In genomic region chr17:12789075-12789975, GRCh38 we compare ENCODE assay signal across 8 cellular contexts. TPM values are rescaled to one million over a fixed set of nuclear protein-coding genes. Genes with fewer than 3 reads are reported as not detected.
A peak's percentile ranks its signal among the peaks of the same experiment; 100 is the strongest.
DNase-seq lines count a peak whose midpoint lies in the region; ATAC-seq and TF ChIP-seq lines count a peak whose summit lies in the region.

Gene ARHGAP44 (plus strand): TSS chr17:12789498. CDS start chr17:12789839, 341 bp downstream.

- no peaks in the 10 kb centered on the region for H3K36me3 Mint-ChIP-seq in activated CD8-positive, alpha-beta T cell treated with anti-CD3 and anti-CD28 coated beads for 36 hours (ENCODE audit: low read depth)
- H3K36me3 Mint-ChIP-seq in naive B cell: peaks cover 0 to 6% of the 10 kb centered on the region in 2 donors

- H3K9ac ChIP-seq in KMS-11: no peak within 1 kb of the TSS

- H3K27ac ChIP-seq in KMS-11 (no peak within 1 kb of the TSS), upper lobe of right lung (peak within 1 kb of the TSS; percentile 55)

- POLR2A ChIA-PET in activated CD8-positive, alpha-beta T cell treated with anti-CD3 and anti-CD28 coated beads for 36 hours (lab: Charles Lee): no interaction called here

- ATAC-seq in activated CD8-positive, alpha-beta T cell treated with anti-CD3 and anti-CD28 coated beads for 36 hours: peak; percentile 74
- ATAC-seq in naive B cell (ENCODE audit: low read depth in 2 of 2) (peak; percentile 43 to 57), upper lobe of right lung (peak; percentile 89)

- H3K4me2 ChIP-seq in KMS-11: no peak within 1 kb of the TSS

- H3K36me3 ChIP-seq in H7 (replicated peaks; ENCODE audit: control insufficient read depth, insufficient read depth, low read length): no peaks in the 10 kb centered on the region
- H3K36me3 ChIP-seq in KMS-11 (ENCODE audit: insufficient read depth): no peaks in the 10 kb centered on the region
- H3K36me3 ChIP-seq in upper lobe of right lung: no peaks in the 10 kb centered on the region

- H3K27me3 ChIP-seq in H7 (ENCODE audit: control insufficient read depth, insufficient read depth, low read length) (no peaks in the 10 kb centered on the region; the same call in 1 of the 2 replicates), KMS-11 (ENCODE audit: insufficient read depth, low read depth) (no peaks in the 10 kb centered on the region), upper lobe of right lung (peaks cover 7% of the 10 kb centered on the region)

- peak within 1 kb of the TSS; percentile 34; the same call in 1 of the 2 replicates for H2AFZ ChIP-seq in KMS-11 (ENCODE audit: low read depth)

- CTCF ChIA-PET in activated CD8-positive, alpha-beta T cell treated with anti-CD3 and anti-CD28 coated beads for 36 hours (lab: Charles Lee): no interaction called here

- H4K20me1 ChIP-seq in KMS-11 (ENCODE audit: insufficient read depth): no peaks in the 10 kb centered on the region

- intact Hi-C loops in activated CD8-positive, alpha-beta T cell treated with anti-CD3 and anti-CD28 coated beads for 36 hours (cut with micrococcal nuclease): no loop called here
- intact Hi-C loops in upper lobe of right lung (cut with DNase I): no loop called here

- H3K9me3 Mint-ChIP-seq in activated CD8-positive, alpha-beta T cell treated with anti-CD3 and anti-CD28 coated beads for 36 hours: no peaks in the 10 kb centered on the region
- peaks cover 0 to 7% (median 0%) of the 10 kb centered on the region in 7 donors for H3K9me3 Mint-ChIP-seq in naive B cell

- TF ChIP-seq CTCF in KMS-11 (conservative IDR thresholded peaks at IDR 0.05; ENCODE audit: low read depth, low read length) (no peak), upper lobe of right lung (IDR thresholded peaks at IDR 0.05) (no peak)
- no peak for TF ChIP-seq CTCF in activated CD8-positive, alpha-beta T cell treated with anti-CD3 and anti-CD28 coated beads for 36 hours (IDR thresholded peaks at IDR 0.05)

- H3K4me1 ChIP-seq in KMS-11 (ENCODE audit: low read depth, poor library complexity, severe bottlenecking) (no peaks in the 10 kb centered on the region), upper lobe of right lung (peaks cover 4% of the 10 kb centered on the region)

- H3K27me3 Mint-ChIP-seq in activated CD8-positive, alpha-beta T cell treated with anti-CD3 and anti-CD28 coated beads for 36 hours: peaks cover 35% of the 10 kb centered on the region
- peaks cover 41 to 53% (median 48%) of the 10 kb centered on the region in 3 donors for H3K27me3 Mint-ChIP-seq in naive B cell

- H3K4me3 Mint-ChIP-seq in activated CD8-positive, alpha-beta T cell treated with anti-CD3 and anti-CD28 coated beads for 36 hours: peak within 1 kb of the TSS; percentile 54
- peak within 1 kb of the TSS; percentile 74 to 91 (median 84) for H3K4me3 Mint-ChIP-seq in naive B cell

- no peaks in the 10 kb centered on the region for H3K9me3 ChIP-seq in upper lobe of right lung

- no peaks in the 10 kb centered on the region for H3K4me1 Mint-ChIP-seq in activated CD8-positive, alpha-beta T cell treated with anti-CD3 and anti-CD28 coated beads for 36 hours (ENCODE audit: low read depth)
- H3K4me1 Mint-ChIP-seq in naive B cell: peaks cover 7 to 10% (median 8%) of the 10 kb centered on the region in 3 donors

- DNase-seq in activated CD4-positive, alpha-beta T cell treated with anti-CD3 and anti-CD28 coated beads for 48 hours: peak; percentile 44
- no peak for DNase-seq in activated CD4-positive, alpha-beta T cell treated with anti-CD3 and anti-CD28 coated beads for 4 hours
- DNase-seq in H7 (peak; percentile 89), fibroblast of peridontal ligament (ENCODE audit: extremely low read depth) (peak; percentile 31), naive B cell (no peak), upper lobe of right lung (peak; percentile 87)
- peak; percentile 43 for DNase-seq in activated CD8-positive, alpha-beta T cell treated with anti-CD3 and anti-CD28 coated beads for 36 hours

- no peaks in the 10 kb centered on the region for H3K79me2 ChIP-seq in KMS-11 (ENCODE audit: insufficient read depth, low read depth)

- H3K27ac Mint-ChIP-seq in activated CD8-positive, alpha-beta T cell treated with anti-CD3 and anti-CD28 coated beads for 36 hours: no peak within 1 kb of the TSS
- peak within 1 kb of the TSS in 1 of 6 donors; percentile 63 for H3K27ac Mint-ChIP-seq in naive B cell

- H3K4me3 ChIP-seq in H7 (ENCODE audit: insufficient read depth, low read depth, low read length) (peak within 1 kb of the TSS; percentile 93), KMS-11 (IDR thresholded peaks at IDR 0.05; ENCODE audit: insufficient read depth, low read depth, low read length) (no peak within 1 kb of the TSS), upper lobe of right lung (peak within 1 kb of the TSS; percentile 62)

RNA-seq across cellular contexts. Expression of gene ARHGAP44, which starts in this region (rescaled TPM):
- total RNA-seq in H7 (2014; rRNA removed; shearing (Covaris generic)): 9.2 and 11.2 TPM in 2 replicates
- under 1 TPM; 0.22 to 0.50 TPM for total RNA-seq in activated CD8-positive, alpha-beta T cell treated with anti-CD3 and anti-CD28 coated beads for 36 hours
- polyA plus RNA-seq in naive B cell (ENCODE audit: low read depth in 6 of 6): under 1 TPM in 2 of 6 donors, not detected in 4; 0.07 to 0.16 TPM
- total RNA-seq in upper lobe of right lung: 41.2 TPM

Comparison
In these comparisons a context has a peak if more than half of its experiments do, and no peak if none do; other contexts are left out.
1. DNase-seq: peak in activated CD4-positive, alpha-beta T cell treated with anti-CD3 and anti-CD28 coated beads for 48 hours (single experiment), H7 (single experiment), fibroblast of peridontal ligament (single experiment) and upper lobe of right lung (single experiment); none in activated CD4-positive, alpha-beta T cell treated with anti-CD3 and anti-CD28 coated beads for 4 hours (0 of 2) and naive B cell (single experiment).
2. Peak in DNase-seq and ATAC-seq in activated CD8-positive, alpha-beta T cell treated with anti-CD3 and anti-CD28 coated beads for 36 hours; RNA of the gene not detected or under 1 TPM.
3. Peak in ATAC-seq in naive B cell; RNA of the gene not detected or under 1 TPM.
4. Peak in every context shown above with its lines, with median percentiles within 50 percentile points of each other: ATAC-seq.